Comparison of ENCODE assay signal across 24 cellular contexts in genomic region chr11:118222437-118222836, GRCh38. TPM values are rescaled to one million over a fixed set of nuclear protein-coding genes. Genes with fewer than 3 reads are reported as not detected.
DNase-seq lines count a peak whose midpoint lies in the region; ATAC-seq and TF ChIP-seq lines count a peak whose summit lies in the region.
"Had no signal": no experiment of that assay in that cellular context is flagged by ENCODE, and none has a peak within 500 bp of the region (broad histone marks: within the 10 kb centered on the region; RNA-seq: fewer than 3 reads in every experiment).

No MANE protein-coding gene starts in this region.

- CTCF ChIA-PET in activated CD4-positive, alpha-beta T cell treated with anti-CD3 and anti-CD28 coated beads, Interleukin-2, amount 10 ng/mL, durations not matched to agents 7 days and 5 days (lab: Charles Lee), result interaction anchor here (1.2 to 2.2 kb wide), 5 partner anchors 11 to 24 kb away, joined by 3 to 10 read pairs (median 6); no protein-coding TSS in a partner anchor
- CTCF ChIA-PET in CD4-positive, alpha-beta memory T cell (lab: Charles Lee; ENCODE audit: partially characterized antibody), result interaction anchor here (1.1 to 5.6 kb wide), 8 partner anchors 11 to 67 kb away, joined by 3 to 52 read pairs (median 4); partner anchors contain the start of gene MPZL2

- POLR2A ChIA-PET in activated CD4-positive, alpha-beta T cell treated with anti-CD3 and anti-CD28 coated beads, Interleukin-2, amount 10 ng/mL, durations not matched to agents 7 days and 5 days (lab: Charles Lee), result interaction anchor here (0.7 kb wide), 1 partner anchor 27 kb away, joined by 3 read pairs; no protein-coding TSS in a partner anchor
- POLR2A ChIA-PET in CD4-positive, alpha-beta memory T cell (lab: Charles Lee; ENCODE audit: partially characterized antibody), result interaction anchor here (0.6 to 4.1 kb wide), 6 partner anchors 10 to 118 kb away, joined by 3 to 26 read pairs (median 4); no protein-coding TSS in a partner anchor
- POLR2A ChIA-PET in naive thymus-derived CD8-positive, alpha-beta T cell (lab: Charles Lee), result interaction anchor here (1.5 to 4.6 kb wide), 5 partner anchors 13 to 29 kb away, joined by 4 to 34 read pairs (median 10); partner anchors contain the start of gene MPZL3

- intact Hi-C loops in CD4-positive, alpha-beta memory T cell (cut with micrococcal nuclease), result no loop called here

- peaks cover 94% of the 10 kb centered on the region for H3K4me1 ChIP-seq in CD4-positive, alpha-beta memory T cell (ENCODE audit: insufficient read depth, low read length)
- H3K4me1 ChIP-seq: foreskin keratinocyte, suprapubic skin had no signal

- H3K27ac ChIP-seq in CD4-positive, alpha-beta memory T cell (ENCODE audit: low read depth, low read length), result peak overlapping the region; percentile 36
- H3K27ac ChIP-seq: adrenal gland, brain microvascular endothelial cell, foreskin keratinocyte, suprapubic skin had no signal

- H3K4me1 Mint-ChIP-seq in activated CD4-positive, alpha-beta T cell treated with anti-CD3 and anti-CD28 coated beads, Interleukin-2, amount 10 ng/mL, durations not matched to agents 7 days and 5 days, result peaks cover 82% of the 10 kb centered on the region
- peaks cover 62 to 81% (median 74%) of the 10 kb centered on the region in 4 donors for H3K4me1 Mint-ChIP-seq in CD4-positive, alpha-beta memory T cell
- H3K4me1 Mint-ChIP-seq in activated naive CD8-positive, alpha-beta T cell treated with anti-CD3 and anti-CD28 coated beads for 36 hours, result peaks cover 64% of the 10 kb centered on the region
- H3K4me1 Mint-ChIP-seq in naive thymus-derived CD8-positive, alpha-beta T cell, result peaks cover 54 to 67% (median 63%) of the 10 kb centered on the region in 4 donors

- H3K27me3 Mint-ChIP-seq in activated CD4-positive, alpha-beta T cell treated with anti-CD3 and anti-CD28 coated beads, Interleukin-2, amount 10 ng/mL, durations not matched to agents 7 days and 5 days, result no peaks in the 10 kb centered on the region
- no peaks in the 10 kb centered on the region for H3K27me3 Mint-ChIP-seq in CD4-positive, alpha-beta memory T cell
- no peaks in the 10 kb centered on the region for H3K27me3 Mint-ChIP-seq in activated naive CD8-positive, alpha-beta T cell treated with anti-CD3 and anti-CD28 coated beads for 36 hours
- no peaks in the 10 kb centered on the region for H3K27me3 Mint-ChIP-seq in naive thymus-derived CD8-positive, alpha-beta T cell

- H3K36me3 ChIP-seq in CD4-positive, alpha-beta memory T cell (ENCODE audit: insufficient read depth, low read length), result no peaks in the 10 kb centered on the region
- H3K36me3 ChIP-seq: adrenal gland, brain microvascular endothelial cell, suprapubic skin had no signal

- no peak for TF ChIP-seq POLR2A in erythroblast (IDR thresholded peaks at IDR 0.05; ENCODE audit: low read length)

- H3K36me3 Mint-ChIP-seq in activated CD4-positive, alpha-beta T cell treated with anti-CD3 and anti-CD28 coated beads, Interleukin-2, amount 10 ng/mL, durations not matched to agents 7 days and 5 days (ENCODE audit: low read depth), result peaks cover 75% of the 10 kb centered on the region
- H3K36me3 Mint-ChIP-seq in CD4-positive, alpha-beta memory T cell, result peaks cover 17 to 19% of the 10 kb centered on the region in 2 donors
- peaks cover 87% of the 10 kb centered on the region for H3K36me3 Mint-ChIP-seq in activated naive CD8-positive, alpha-beta T cell treated with anti-CD3 and anti-CD28 coated beads for 36 hours
- peaks cover 0 to 12% (median 1%) of the 10 kb centered on the region in 3 donors for H3K36me3 Mint-ChIP-seq in naive thymus-derived CD8-positive, alpha-beta T cell

- peaks cover 5% of the 10 kb centered on the region for H3K9me3 Mint-ChIP-seq in activated CD4-positive, alpha-beta T cell treated with anti-CD3 and anti-CD28 coated beads, Interleukin-2, amount 10 ng/mL, durations not matched to agents 7 days and 5 days
- H3K9me3 Mint-ChIP-seq in CD4-positive, alpha-beta memory T cell, result no peaks in the 10 kb centered on the region
- peaks cover 14% of the 10 kb centered on the region for H3K9me3 Mint-ChIP-seq in activated naive CD8-positive, alpha-beta T cell treated with anti-CD3 and anti-CD28 coated beads for 36 hours
- no peaks in the 10 kb centered on the region for H3K9me3 Mint-ChIP-seq in naive thymus-derived CD8-positive, alpha-beta T cell

- peak overlapping the region; percentile 90 for H3K27ac Mint-ChIP-seq in activated CD4-positive, alpha-beta T cell treated with anti-CD3 and anti-CD28 coated beads, Interleukin-2, amount 10 ng/mL, durations not matched to agents 7 days and 5 days
- H3K27ac Mint-ChIP-seq in CD4-positive, alpha-beta memory T cell, result peak overlapping the region; percentile 86 to 93 (median 91)
- H3K27ac Mint-ChIP-seq in activated naive CD8-positive, alpha-beta T cell treated with anti-CD3 and anti-CD28 coated beads for 36 hours, result peak overlapping the region; percentile 97
- peak overlapping the region in 8 of 10 donors; percentile 87 to 96 (median 94) for H3K27ac Mint-ChIP-seq in naive thymus-derived CD8-positive, alpha-beta T cell

- no peak for DNase-seq in activated CD4-positive, alpha-beta T cell treated with anti-CD3 and anti-CD28 coated beads, Interleukin-2, amount 10 ng/mL, durations not matched to agents 7 days and 5 days
- no peak for DNase-seq in activated CD4-positive, alpha-beta T cell treated with anti-CD3 and anti-CD28 coated beads for 48 hours
- no peak for DNase-seq in CD4-positive, alpha-beta memory T cell
- DNase-seq in activated naive CD8-positive, alpha-beta T cell treated with anti-CD3 and anti-CD28 coated beads for 36 hours, result no peak
- no peak for DNase-seq in naive thymus-derived CD8-positive, alpha-beta T cell
- DNase-seq in erythroblast (lab: John Stamatoyannopoulos, UW), result no peak
- DNase-seq in HK-2 (ENCODE audit: unreplicated experiment), result no peak
- no peak for DNase-seq in NCI-H526 treated with DMSO at 0.1 percent for 48 hours (lab: John Stamatoyannopoulos, UW)
- DNase-seq: adrenal gland; brain microvascular endothelial cell; effector CD4-positive, alpha-beta T cell; foreskin keratinocyte; heart right ventricle; mammary epithelial cell; MV-4-11; NCI-H146; NCI-H524 treated with DMSO at 0.1 percent for 48 hours; occipital lobe; SIG-M5; stimulated activated CD4-positive, alpha-beta T cell treated with anti-CD3 and anti-CD28 coated beads, Interleukin-1b, Interleukin-23, amount 100 ng/mL, for 48 hours had no signal

- H3K4me3 Mint-ChIP-seq in activated CD4-positive, alpha-beta T cell treated with anti-CD3 and anti-CD28 coated beads, Interleukin-2, amount 10 ng/mL, durations not matched to agents 7 days and 5 days, result peak overlapping the region; percentile 85
- H3K4me3 Mint-ChIP-seq in CD4-positive, alpha-beta memory T cell, result peak overlapping the region; percentile 12 to 87 (median 78)
- peak overlapping the region; percentile 87 for H3K4me3 Mint-ChIP-seq in activated naive CD8-positive, alpha-beta T cell treated with anti-CD3 and anti-CD28 coated beads for 36 hours
- peak overlapping the region in 9 of 10 donors; percentile 83 to 95 (median 87) for H3K4me3 Mint-ChIP-seq in naive thymus-derived CD8-positive, alpha-beta T cell

- H3K4me3 ChIP-seq in CD4-positive, alpha-beta memory T cell (ENCODE audit: low read length in 2 of 2), result no peak overlapping the region
- H3K4me3 ChIP-seq: adrenal gland, suprapubic skin had no signal

- no peaks in the 10 kb centered on the region for H3K9me3 ChIP-seq in CD4-positive, alpha-beta memory T cell (ENCODE audit: control insufficient read depth in 1 of 2, low read length in 2 of 2)
- H3K9me3 ChIP-seq: adrenal gland, heart right ventricle, suprapubic skin had no signal

- no peak for ATAC-seq in naive thymus-derived CD8-positive, alpha-beta T cell
- ATAC-seq: foreskin keratinocyte, heart right ventricle, Panc1 had no signal

- no peaks in the 10 kb centered on the region for H3K27me3 ChIP-seq in CD4-positive, alpha-beta memory T cell (ENCODE audit: insufficient read depth, low read length)
- H3K27me3 ChIP-seq: brain microvascular endothelial cell had no signal

RNA-seq across cellular contexts. Expression of gene JAML, which starts 2.4 kb away (rescaled TPM):
- total RNA-seq in activated CD4-positive, alpha-beta T cell treated with anti-CD3 and anti-CD28 coated beads, Interleukin-2, amount 10 ng/mL, durations not matched to agents 7 days and 5 days, result 100 to 1,000 TPM; 117 to 122 TPM
- total RNA-seq in CD4-positive, alpha-beta memory T cell, result 100 to 1,000 TPM; 115 to 116 TPM
- polyA plus RNA-seq in CD4-positive, alpha-beta memory T cell, result 100 to 1,000 TPM; 169 to 194 TPM
- 100 to 1,000 TPM; 148 to 150 TPM for total RNA-seq in activated naive CD8-positive, alpha-beta T cell treated with anti-CD3 and anti-CD28 coated beads for 36 hours
- total RNA-seq in naive thymus-derived CD8-positive, alpha-beta T cell, result 100 to 1,000 TPM; 157 to 161 TPM
- polyA plus RNA-seq in naive thymus-derived CD8-positive, alpha-beta T cell, result 100 to 1,000 TPM; 120 to 195 (median 159) TPM
- total RNA-seq: Daoy, foreskin keratinocyte, mammary epithelial cell had no signal
- polyA plus RNA-seq: BJ, foreskin keratinocyte, mammary epithelial cell had no signal

RNA-seq across cellular contexts. Expression of gene MPZL3, which starts 29.7 kb away (rescaled TPM):
- 10 to 100 TPM; 21.2 to 22.0 TPM for total RNA-seq in activated CD4-positive, alpha-beta T cell treated with anti-CD3 and anti-CD28 coated beads, Interleukin-2, amount 10 ng/mL, durations not matched to agents 7 days and 5 days
- total RNA-seq in CD4-positive, alpha-beta memory T cell, result 10 to 100 TPM; 29.9 to 32.0 TPM
- polyA plus RNA-seq in CD4-positive, alpha-beta memory T cell, result 10 to 100 TPM; 12.3 to 12.6 TPM
- 10 to 100 TPM; 49.1 to 50.7 TPM for total RNA-seq in activated naive CD8-positive, alpha-beta T cell treated with anti-CD3 and anti-CD28 coated beads for 36 hours
- 10 to 100 TPM; 11.2 to 12.6 TPM for total RNA-seq in naive thymus-derived CD8-positive, alpha-beta T cell
- 1 to 10 TPM; 1.9 to 3.4 (median 3.2) TPM for polyA plus RNA-seq in naive thymus-derived CD8-positive, alpha-beta T cell

RNA-seq across cellular contexts. Expression of gene MPZL2, which starts 41.7 kb away (rescaled TPM):
- total RNA-seq in activated CD4-positive, alpha-beta T cell treated with anti-CD3 and anti-CD28 coated beads, Interleukin-2, amount 10 ng/mL, durations not matched to agents 7 days and 5 days, result 1 to 10 TPM; 5.5 to 6.0 TPM
- 1 to 10 TPM; 2.9 to 3.7 TPM for total RNA-seq in CD4-positive, alpha-beta memory T cell
- polyA plus RNA-seq in CD4-positive, alpha-beta memory T cell, result 1 to 10 TPM in 1 of 2 donors, under 1 TPM in 1; 0.64 to 4.2 TPM
- total RNA-seq in activated naive CD8-positive, alpha-beta T cell treated with anti-CD3 and anti-CD28 coated beads for 36 hours, result 10 to 100 TPM; 18.8 to 20.1 TPM
- 1 to 10 TPM; 2.8 to 3.1 TPM for total RNA-seq in naive thymus-derived CD8-positive, alpha-beta T cell
- 1 to 10 TPM in 2 of 3 donors, under 1 TPM in 1; 0.94 to 3.1 (median 1.2) TPM for polyA plus RNA-seq in naive thymus-derived CD8-positive, alpha-beta T cell
- polyA plus RNA-seq: BJ had no signal

RNA-seq across cellular contexts. Expression of gene SCN2B, which starts 46.0 kb away (rescaled TPM):
- not detected for total RNA-seq in activated CD4-positive, alpha-beta T cell treated with anti-CD3 and anti-CD28 coated beads, Interleukin-2, amount 10 ng/mL, durations not matched to agents 7 days and 5 days
- total RNA-seq in CD4-positive, alpha-beta memory T cell, result not detected
- not detected for polyA plus RNA-seq in CD4-positive, alpha-beta memory T cell
- total RNA-seq in activated naive CD8-positive, alpha-beta T cell treated with anti-CD3 and anti-CD28 coated beads for 36 hours, result not detected
- not detected for total RNA-seq in naive thymus-derived CD8-positive, alpha-beta T cell
- polyA plus RNA-seq in naive thymus-derived CD8-positive, alpha-beta T cell, result not detected
- total RNA-seq: Daoy had no signal
- polyA plus RNA-seq: BJ had no signal
